1 cellular context compared by ENCODE assay signal in the genomic region with DNA sequence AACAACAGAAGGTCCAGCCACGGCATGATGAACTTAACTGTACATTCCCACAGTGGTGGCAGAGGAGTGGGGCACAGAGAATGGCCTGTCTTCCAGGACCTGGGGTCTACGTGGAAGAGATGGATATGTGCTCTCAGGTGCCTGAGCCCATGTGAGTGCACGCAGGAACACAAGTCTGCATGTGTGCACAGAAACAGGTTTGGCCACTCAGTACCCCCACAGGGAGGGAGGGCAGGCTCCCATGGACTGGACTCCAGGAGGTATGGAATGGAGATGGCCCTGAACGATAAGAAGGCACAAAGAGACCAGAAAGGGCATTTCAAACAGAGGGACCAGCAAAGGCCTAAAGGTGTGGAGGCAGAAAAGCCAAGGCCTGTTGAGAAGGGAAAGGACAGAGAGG.
TF ChIP-seq lines count a peak whose summit lies in the region.

No MANE protein-coding gene starts in this region.

TF ChIP-seq in GM12878, 131 proteins besides CTCF, POLR2A, EP300 and RAD21:
- TF ChIP-seq SREBF1 (IDR thresholded peaks at IDR 0.05; ENCODE audit: low read length) = no peak
- TF ChIP-seq, protein P1, sequence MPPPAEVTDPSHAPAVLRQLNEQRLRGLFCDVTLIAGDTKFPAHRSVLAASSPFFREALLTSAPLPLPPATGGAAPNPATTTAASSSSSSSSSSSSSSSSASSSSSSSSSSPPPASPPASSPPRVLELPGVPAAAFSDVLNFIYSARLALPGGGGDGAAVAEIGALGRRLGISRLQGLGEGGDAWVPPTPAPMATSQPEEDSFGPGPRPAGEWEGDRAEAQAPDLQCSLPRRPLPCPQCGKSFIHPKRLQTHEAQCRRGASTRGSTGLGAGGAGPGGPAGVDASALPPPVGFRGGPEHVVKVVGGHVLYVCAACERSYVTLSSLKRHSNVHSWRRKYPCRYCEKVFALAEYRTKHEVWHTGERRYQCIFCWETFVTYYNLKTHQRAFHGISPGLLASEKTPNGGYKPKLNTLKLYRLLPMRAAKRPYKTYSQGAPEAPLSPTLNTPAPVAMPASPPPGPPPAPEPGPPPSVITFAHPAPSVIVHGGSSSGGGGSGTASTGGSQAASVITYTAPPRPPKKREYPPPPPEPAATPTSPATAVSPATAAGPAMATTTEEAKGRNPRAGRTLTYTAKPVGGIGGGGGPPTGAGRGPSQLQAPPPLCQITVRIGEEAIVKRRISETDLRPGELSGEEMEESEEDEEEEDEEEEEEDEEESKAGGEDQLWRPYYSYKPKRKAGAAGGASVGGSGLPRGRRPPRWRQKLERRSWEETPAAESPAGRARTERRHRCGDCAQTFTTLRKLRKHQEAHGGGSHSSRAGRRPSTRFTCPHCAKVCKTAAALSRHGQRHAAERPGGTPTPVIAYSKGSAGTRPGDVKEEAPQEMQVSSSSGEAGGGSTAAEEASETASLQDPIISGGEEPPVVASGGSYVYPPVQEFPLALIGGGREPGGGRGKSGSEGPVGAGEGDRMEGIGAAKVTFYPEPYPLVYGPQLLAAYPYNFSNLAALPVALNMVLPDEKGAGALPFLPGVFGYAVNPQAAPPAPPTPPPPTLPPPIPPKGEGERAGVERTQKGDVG (CRISPR knock-in tag; IDR thresholded peaks at IDR 0.05) = no peak
- no peak for TF ChIP-seq DPF2 (IDR thresholded peaks at IDR 0.05)
- TF ChIP-seq SUZ12 (IDR thresholded peaks at IDR 0.05; ENCODE audit: unreplicated experiment) = no peak
- TF ChIP-seq, protein P2, sequence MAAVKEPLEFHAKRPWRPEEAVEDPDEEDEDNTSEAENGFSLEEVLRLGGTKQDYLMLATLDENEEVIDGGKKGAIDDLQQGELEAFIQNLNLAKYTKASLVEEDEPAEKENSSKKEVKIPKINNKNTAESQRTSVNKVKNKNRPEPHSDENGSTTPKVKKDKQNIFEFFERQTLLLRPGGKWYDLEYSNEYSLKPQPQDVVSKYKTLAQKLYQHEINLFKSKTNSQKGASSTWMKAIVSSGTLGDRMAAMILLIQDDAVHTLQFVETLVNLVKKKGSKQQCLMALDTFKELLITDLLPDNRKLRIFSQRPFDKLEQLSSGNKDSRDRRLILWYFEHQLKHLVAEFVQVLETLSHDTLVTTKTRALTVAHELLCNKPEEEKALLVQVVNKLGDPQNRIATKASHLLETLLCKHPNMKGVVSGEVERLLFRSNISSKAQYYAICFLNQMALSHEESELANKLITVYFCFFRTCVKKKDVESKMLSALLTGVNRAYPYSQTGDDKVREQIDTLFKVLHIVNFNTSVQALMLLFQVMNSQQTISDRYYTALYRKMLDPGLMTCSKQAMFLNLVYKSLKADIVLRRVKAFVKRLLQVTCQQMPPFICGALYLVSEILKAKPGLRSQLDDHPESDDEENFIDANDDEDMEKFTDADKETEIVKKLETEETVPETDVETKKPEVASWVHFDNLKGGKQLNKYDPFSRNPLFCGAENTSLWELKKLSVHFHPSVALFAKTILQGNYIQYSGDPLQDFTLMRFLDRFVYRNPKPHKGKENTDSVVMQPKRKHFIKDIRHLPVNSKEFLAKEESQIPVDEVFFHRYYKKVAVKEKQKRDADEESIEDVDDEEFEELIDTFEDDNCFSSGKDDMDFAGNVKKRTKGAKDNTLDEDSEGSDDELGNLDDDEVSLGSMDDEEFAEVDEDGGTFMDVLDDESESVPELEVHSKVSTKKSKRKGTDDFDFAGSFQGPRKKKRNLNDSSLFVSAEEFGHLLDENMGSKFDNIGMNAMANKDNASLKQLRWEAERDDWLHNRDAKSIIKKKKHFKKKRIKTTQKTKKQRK (IDR thresholded peaks at IDR 0.05; ENCODE audit: low read depth, low read length) = no peak
- TF ChIP-seq, protein P3, sequence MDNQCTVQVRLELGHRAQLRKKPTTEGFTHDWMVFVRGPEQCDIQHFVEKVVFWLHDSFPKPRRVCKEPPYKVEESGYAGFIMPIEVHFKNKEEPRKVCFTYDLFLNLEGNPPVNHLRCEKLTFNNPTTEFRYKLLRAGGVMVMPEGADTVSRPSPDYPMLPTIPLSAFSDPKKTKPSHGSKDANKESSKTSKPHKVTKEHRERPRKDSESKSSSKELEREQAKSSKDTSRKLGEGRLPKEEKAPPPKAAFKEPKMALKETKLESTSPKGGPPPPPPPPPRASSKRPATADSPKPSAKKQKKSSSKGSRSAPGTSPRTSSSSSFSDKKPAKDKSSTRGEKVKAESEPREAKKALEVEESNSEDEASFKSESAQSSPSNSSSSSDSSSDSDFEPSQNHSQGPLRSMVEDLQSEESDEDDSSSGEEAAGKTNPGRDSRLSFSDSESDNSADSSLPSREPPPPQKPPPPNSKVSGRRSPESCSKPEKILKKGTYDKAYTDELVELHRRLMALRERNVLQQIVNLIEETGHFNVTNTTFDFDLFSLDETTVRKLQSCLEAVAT (IDR thresholded peaks at IDR 0.05) = no peak
- no peak for TF ChIP-seq SMAD1 (IDR thresholded peaks at IDR 0.05; ENCODE audit: low read depth, partially characterized antibody)
- TF ChIP-seq ZNF207 (IDR thresholded peaks at IDR 0.05; ENCODE audit: borderline replicate concordance) = no peak
- TF ChIP-seq, protein P4, sequence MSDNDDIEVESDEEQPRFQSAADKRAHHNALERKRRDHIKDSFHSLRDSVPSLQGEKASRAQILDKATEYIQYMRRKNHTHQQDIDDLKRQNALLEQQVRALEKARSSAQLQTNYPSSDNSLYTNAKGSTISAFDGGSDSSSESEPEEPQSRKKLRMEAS (IDR thresholded peaks at IDR 0.05; ENCODE audit: low read depth, low read length) = no peak
TF ChIP-seq in GM12878: peak in this region for 0.
